ENCODE assay signal across 12 cellular contexts in the genomic region with DNA sequence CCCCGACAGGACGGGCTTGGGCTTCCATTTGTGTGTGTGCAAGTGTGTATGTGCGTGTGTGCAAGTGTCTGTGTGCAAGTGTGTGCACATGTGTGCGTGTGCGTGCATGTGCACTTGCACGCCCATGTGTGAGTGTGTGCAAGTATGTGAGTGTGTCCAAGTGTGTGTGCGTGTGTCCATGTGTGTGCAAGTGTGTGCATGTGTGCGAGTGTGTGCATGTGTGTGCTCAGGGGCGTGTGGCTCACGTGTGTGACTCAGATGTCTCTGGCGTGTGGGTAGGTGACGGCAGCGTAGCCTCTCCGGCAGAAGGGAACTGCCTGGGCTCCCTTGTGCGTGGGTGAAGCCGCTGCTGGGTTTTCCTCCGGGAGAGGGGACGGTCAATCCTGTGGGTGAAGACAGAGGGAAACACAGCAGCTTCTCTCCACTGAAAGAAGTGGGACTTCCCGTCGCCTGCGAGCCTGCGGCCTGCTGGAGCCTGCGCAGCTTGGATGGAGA. TPM values are rescaled to one million over a fixed set of nuclear protein-coding genes. Genes with fewer than 3 reads are reported as not detected.
DNase-seq lines count a peak whose midpoint lies in the region; ATAC-seq, FAIRE-seq and TF ChIP-seq lines count a peak whose summit lies in the region.
"Had no signal": no experiment of that assay in that cellular context is flagged by ENCODE, and none has a peak within 500 bp of the region (broad histone marks: within the 10 kb centered on the region; RNA-seq: fewer than 3 reads in every experiment).

No MANE protein-coding gene starts in this region.

- 77% methylated on average over 23 of the region's 23 CpGs for WGBS in HepG2 (ENCODE audit: low lambda C conversion rate)
- 63% methylated on average over 7 of the region's 23 CpGs for WGBS in right lobe of liver (ENCODE audit: insufficient coverage, low coverage, low lambda C conversion rate, missing lambda C conversion rate)

- no peak for TF ChIP-seq RAD21 in HepG2 (CRISPR knock-in tag; IDR thresholded peaks at IDR 0.05)

- BruUV-seq in HepG2 (replicated peaks; lab: Mats Ljungman, UMichigan), result no TSS peak

- no peak for TF ChIP-seq POLR2A in HepG2 (IDR thresholded peaks at IDR 0.05; ENCODE audit: insufficient read depth in 1 of 2, low read depth in 2 of 2, low read length in 2 of 2)
- TF ChIP-seq POLR2A in right lobe of liver (IDR thresholded peaks at IDR 0.05), result no peak

- peaks cover 9% of the 10 kb centered on the region for H3K36me3 Mint-ChIP-seq in activated T-helper 2 cell treated with anti-CD3 and anti-CD28 coated beads, Interferon-gamma antibody, Interleukin-2, Interleukin-4, amounts not matched to agents 10 μg/mL and 5 μg/mL and 100 μg/mL, durations not matched to agents 14 hours and 24 hours and 36 hours (ENCODE audit: low read depth)

- peak overlapping the region; percentile 58 for H3K4me3 Mint-ChIP-seq in activated T-helper 2 cell treated with anti-CD3 and anti-CD28 coated beads, Interferon-gamma antibody, Interleukin-2, Interleukin-4, amounts not matched to agents 10 μg/mL and 5 μg/mL and 100 μg/mL, durations not matched to agents 14 hours and 24 hours and 36 hours (ENCODE audit: low read depth)
- H3K4me3 Mint-ChIP-seq: neural crest cell had no signal

- H2AFZ ChIP-seq in HepG2 (ENCODE audit: low read length), result no peak overlapping the region

- POLR2A ChIA-PET in HepG2 (lab: Yijun Ruan, JAX), result no interaction called here

- peaks cover 8 to 66% of the 10 kb centered on the region in 2 experiments for H3K27me3 ChIP-seq in HepG2 (ENCODE audit: control insufficient read depth in 1 of 2, insufficient read depth in 2 of 2, low read length in 2 of 2)
- H3K27me3 ChIP-seq in right lobe of liver, result no peaks in the 10 kb centered on the region
- peaks cover 36% of the 10 kb centered on the region for H3K27me3 ChIP-seq in lower lobe of right lung (ENCODE audit: low read depth)

- CTCF ChIA-PET in HepG2 (lab: Yijun Ruan, JAX; ENCODE audit: low intra/inter-chr PET ratio, low total read pairs), result no interaction called here

- H3K4me1 ChIP-seq in HepG2 (ENCODE audit: insufficient read depth, low read length) (no peaks in the 10 kb centered on the region), right lobe of liver (no peaks in the 10 kb centered on the region), lower lobe of right lung (no peaks in the 10 kb centered on the region)

- H3K27ac ChIP-seq in HepG2 (ENCODE audit: extremely low read length, insufficient read depth, low read length) (no peak overlapping the region), right lobe of liver (no peak overlapping the region), lower lobe of right lung (no peak overlapping the region)
- H3K27ac ChIP-seq: SK-N-MC had no signal

- intact Hi-C loops in HepG2 (cut with micrococcal nuclease; ENCODE audit: unreplicated experiment) (no loop called here), right lobe of liver (cut with DNase I) (no loop called here), lower lobe of right lung (cut with DNase I) (no loop called here)
- intact Hi-C loops in activated T-helper 2 cell treated with anti-CD3 and anti-CD28 coated beads, Interferon-gamma antibody, Interleukin-2, Interleukin-4, amounts not matched to agents 10 μg/mL and 5 μg/mL and 100 μg/mL, durations not matched to agents 14 hours and 24 hours and 36 hours (cut with micrococcal nuclease), result no loop called here

- DNase-seq in HepG2 (ENCODE audit: low spot score), result no peak
- DNase-seq in right lobe of liver, result no peak
- DNase-seq in activated T-helper 2 cell treated with anti-CD3 and anti-CD28 coated beads, Interferon-gamma antibody, Interleukin-2, Interleukin-4, amounts not matched to agents 10 μg/mL and 5 μg/mL and 100 μg/mL, durations not matched to agents 14 hours and 24 hours and 36 hours (ENCODE audit: low spot score), result no peak
- no peak for DNase-seq in lower lobe of right lung
- DNase-seq in NCI-H1694 treated with DMSO at 0.1 percent for 48 hours (lab: John Stamatoyannopoulos, UW), result no peak
- DNase-seq in ureter (ENCODE audit: low spot score), result no peak
- DNase-seq: C1 segment of cervical spinal cord, erythroblast had no signal

- H3K36me3 ChIP-seq in HepG2 (replicated peaks in 1 of 2; ENCODE audit: control insufficient read depth in 1 of 2, insufficient read depth in 2 of 2, low read length in 2 of 2) (no peaks in the 10 kb centered on the region), right lobe of liver (no peaks in the 10 kb centered on the region), lower lobe of right lung (no peaks in the 10 kb centered on the region)

- no peak overlapping the region for H3K9ac ChIP-seq in HepG2 (ENCODE audit: insufficient read depth, low read depth, low read length)

- H3K4me1 Mint-ChIP-seq in activated T-helper 2 cell treated with anti-CD3 and anti-CD28 coated beads, Interferon-gamma antibody, Interleukin-2, Interleukin-4, amounts not matched to agents 10 μg/mL and 5 μg/mL and 100 μg/mL, durations not matched to agents 14 hours and 24 hours and 36 hours (ENCODE audit: low read depth), result peaks cover 19% of the 10 kb centered on the region
- H3K4me1 Mint-ChIP-seq: neural crest cell had no signal

- in situ Hi-C loops in HepG2 (cut with HindIII; ENCODE audit: extremely low pct_ligation_motif_present, low pct_unique_long_range_greater_than_20kb), result no loop called here

- H3K27me3 Mint-ChIP-seq in activated T-helper 2 cell treated with anti-CD3 and anti-CD28 coated beads, Interferon-gamma antibody, Interleukin-2, Interleukin-4, amounts not matched to agents 10 μg/mL and 5 μg/mL and 100 μg/mL, durations not matched to agents 14 hours and 24 hours and 36 hours (ENCODE audit: low read depth), result peaks cover 21% of the 10 kb centered on the region

- no peak overlapping the region for H3K27ac Mint-ChIP-seq in activated T-helper 2 cell treated with anti-CD3 and anti-CD28 coated beads, Interferon-gamma antibody, Interleukin-2, Interleukin-4, amounts not matched to agents 10 μg/mL and 5 μg/mL and 100 μg/mL, durations not matched to agents 14 hours and 24 hours and 36 hours

- no peak for TF ChIP-seq CTCF in HepG2 (CRISPR knock-in tag; IDR thresholded peaks at IDR 0.05)
- no peak for TF ChIP-seq CTCF in right lobe of liver (IDR thresholded peaks at IDR 0.05)
- no peak for TF ChIP-seq CTCF in lower lobe of right lung (IDR thresholded peaks at IDR 0.05)

- no peak for ATAC-seq in HepG2
- no peak for ATAC-seq in right lobe of liver
- ATAC-seq in lower lobe of right lung, result peak; percentile 6 to 19
- ATAC-seq in GM18873 (IDR thresholded peaks at IDR 0.05; ENCODE audit: low FRiP score, unreplicated experiment), result no peak
- ATAC-seq in HG03571 (IDR thresholded peaks at IDR 0.05; ENCODE audit: unreplicated experiment), result no peak

- H3K79me2 ChIP-seq in HepG2 (ENCODE audit: insufficient read depth, low read length), result no peaks in the 10 kb centered on the region

- no peak for FAIRE-seq in HepG2 (lab: Jason Lieb, UNC)

- no peaks in the 10 kb centered on the region for H3K9me3 ChIP-seq in HepG2 (ENCODE audit: low read length)
- H3K9me3 ChIP-seq in right lobe of liver, result no peaks in the 10 kb centered on the region
- H3K9me3 ChIP-seq in lower lobe of right lung, result no peaks in the 10 kb centered on the region

- H3K4me3 ChIP-seq in HepG2 (replicated peaks in 1 of 3; ENCODE audit: insufficient read depth in 1 of 3, low read depth in 2 of 3, low read length in 3 of 3) (peak overlapping the region in 1 of 3 experiments; percentile 20; a peak in 1 of 6 replicates), right lobe of liver (no peak overlapping the region), lower lobe of right lung (no peak overlapping the region)
- H3K4me3 ChIP-seq: SK-N-MC had no signal

- no peaks in the 10 kb centered on the region for H4K20me1 ChIP-seq in HepG2 (ENCODE audit: insufficient read depth, low read length)

- TF ChIP-seq EP300 in HepG2 (IDR thresholded peaks at IDR 0.05; ENCODE audit: low read depth in 2 of 2, low read length in 2 of 2) (no peak), HepG2 (CRISPR knock-in tag; IDR thresholded peaks at IDR 0.05; ENCODE audit: borderline replicate concordance) (no peak)

- H3K4me2 ChIP-seq in HepG2 (ENCODE audit: low read depth, low read length), result no peak overlapping the region

- no peaks in the 10 kb centered on the region for H3K9me3 Mint-ChIP-seq in activated T-helper 2 cell treated with anti-CD3 and anti-CD28 coated beads, Interferon-gamma antibody, Interleukin-2, Interleukin-4, amounts not matched to agents 10 μg/mL and 5 μg/mL and 100 μg/mL, durations not matched to agents 14 hours and 24 hours and 36 hours
- H3K9me3 Mint-ChIP-seq: neural crest cell had no signal

TF ChIP-seq in HepG2, 621 proteins besides CTCF, POLR2A, EP300 and RAD21 (continues in another document):
- no peak for TF ChIP-seq SAFB2 (CRISPR knock-in tag; IDR thresholded peaks at IDR 0.05; ENCODE audit: borderline replicate concordance, low read depth)
- TF ChIP-seq SATB2 (CRISPR knock-in tag; IDR thresholded peaks at IDR 0.05), result no peak

RNA-seq across cellular contexts. Expression of a gene that starts 23.1 kb away (rescaled TPM):
- total RNA-seq in HepG2 (2016; rRNA removed; fragmentation: Illumina TruSeq; extraction: Trizol) (not detected in 2 replicates), right lobe of liver (10 to 100 TPM in 1 of 6 experiments, 1 to 10 TPM in 5; 2.0 to 15.3 (median 5.2) TPM), lower lobe of right lung (188 TPM), ureter (9.6 TPM)
- total RNA-seq in HepG2 (2016; cell fraction: cytosol; rRNA removed; fragmentation: Illumina TruSeq; extraction: Trizol; ENCODE audit: low read depth), result 0.18 TPM in 1 of 2 replicates, not detected in the other
- total RNA-seq in HepG2 (2016; cell fraction: insoluble cytoplasmic fraction; rRNA removed; fragmentation: Illumina TruSeq; extraction: Trizol), result not detected in 2 replicates
- not detected in 2 replicates for total RNA-seq in HepG2 (2016; cell fraction: membrane; rRNA removed; fragmentation: Illumina TruSeq; extraction: Trizol)
- total RNA-seq in HepG2 (2016; cell fraction: nucleus; rRNA removed; fragmentation: Illumina TruSeq; extraction: Trizol), result not detected in 2 replicates
- polyA plus RNA-seq in HepG2 (2011; rRNA removed), result 0.32 and 0.42 TPM in 2 replicates
- 0.12 and 0.23 TPM in 2 replicates for polyA plus RNA-seq in HepG2 (2011; cell fraction: cytosol; rRNA removed)
- 1.00 and 1.2 TPM in 2 replicates for polyA plus RNA-seq in HepG2 (2011; cell fraction: nucleus; rRNA removed)
- 0.07 and 0.17 TPM in 2 replicates for polyA plus RNA-seq in HepG2 (2012)
- polyA plus RNA-seq in HepG2 (2016; cell fraction: cytosol; fragmentation: Illumina TruSeq; extraction: Trizol; ENCODE audit: low read depth), result not detected in 2 replicates
- polyA plus RNA-seq in HepG2 (2016; cell fraction: insoluble cytoplasmic fraction; fragmentation: Illumina TruSeq; extraction: Trizol; ENCODE audit: low read depth), result not detected in 2 replicates
- polyA plus RNA-seq in HepG2 (2016; cell fraction: membrane; fragmentation: Illumina TruSeq; extraction: Trizol; ENCODE audit: low read depth), result not detected in 2 replicates
- not detected in 2 replicates for polyA plus RNA-seq in HepG2 (2016; cell fraction: nucleus; fragmentation: Illumina TruSeq; extraction: Trizol; ENCODE audit: insufficient read depth, low read depth)
- polyA minus RNA-seq in HepG2 (2011; rRNA and poly(A)+ RNA removed; ENCODE audit: low replicate concordance), result 0.05 and 0.28 TPM in 2 replicates
- polyA minus RNA-seq in HepG2 (2011; cell fraction: cytosol; rRNA and poly(A)+ RNA removed), result 0.30 TPM in 1 of 2 replicates, not detected in the other
- polyA minus RNA-seq in HepG2 (2011; cell fraction: nucleus; rRNA and poly(A)+ RNA removed), result 0.13 and 0.37 TPM in 2 replicates
- 56.2 and 56.9 TPM in 2 replicates for total RNA-seq in activated T-helper 2 cell treated with anti-CD3 and anti-CD28 coated beads, Interferon-gamma antibody, Interleukin-2, Interleukin-4, amounts not matched to agents 10 μg/mL and 5 μg/mL and 100 μg/mL, durations not matched to agents 14 hours and 24 hours and 36 hours
- total RNA-seq: neural crest cell had no signal

Comparison
In these comparisons a context has a peak if more than half of its experiments do, and no peak if none do; other contexts are left out.
1. ATAC-seq: peak in lower lobe of right lung (2 of 2); none in HepG2 (single experiment), right lobe of liver (0 of 4), GM18873 (single experiment) and HG03571 (single experiment).